Comparison of ENCODE assay signal across 9 cellular contexts in genomic region chr3:152222327-152222726, GRCh38.
DNase-seq lines count a peak whose midpoint lies in the region; TF ChIP-seq lines count a peak whose summit lies in the region.
"Had no signal": no experiment of that assay in that cellular context is flagged by ENCODE, and none has a peak within 500 bp of the region (broad histone marks: within the 10 kb centered on the region; RNA-seq: fewer than 3 reads in every experiment).

No MANE protein-coding gene starts in this region.

- H3K9ac ChIP-seq in SK-N-MC (ENCODE audit: insufficient read length) (peak overlapping the region; percentile 1), subcutaneous abdominal adipose tissue (ENCODE audit: low read length in 5 of 5) (peak overlapping the region in 4 of 5 donors; percentile 8 to 91 (median 66))

- H3K27me3 Mint-ChIP-seq in T-helper 2 cell treated with Interferon-gamma antibody and Interleukin-4, amounts not matched to agents 5 μg/mL and 100 μg/mL, for 36 hours (ENCODE audit: low read depth): no peaks in the 10 kb centered on the region

- H3K27me3 ChIP-seq in subcutaneous abdominal adipose tissue (ENCODE audit: control insufficient read depth in 5 of 5, insufficient read depth in 4 of 5, low read length in 5 of 5) (no peaks in the 10 kb centered on the region), WERI-Rb-1 (ENCODE audit: insufficient read depth, low read depth, severe bottlenecking) (no peaks in the 10 kb centered on the region)

- TF ChIP-seq CTCF in WERI-Rb-1 (IDR thresholded peaks at IDR 0.05; ENCODE audit: low read depth, low read length): no peak

- no peaks in the 10 kb centered on the region for H3K36me3 ChIP-seq in SK-N-MC (ENCODE audit: insufficient read depth, low read length)
- no peaks in the 10 kb centered on the region for H3K36me3 ChIP-seq in subcutaneous abdominal adipose tissue (ENCODE audit: control insufficient read depth in 5 of 5, insufficient read depth in 5 of 5, low read length in 5 of 5)
- no peaks in the 10 kb centered on the region for H3K36me3 ChIP-seq in WERI-Rb-1

- H3K27ac ChIP-seq in SK-N-MC (peak overlapping the region; percentile 74), subcutaneous abdominal adipose tissue (ENCODE audit: low read depth, low read length) (peak overlapping the region; percentile 93), WERI-Rb-1 (no peak overlapping the region)

- DNase-seq in T-helper 2 cell treated with Interferon-gamma antibody and Interleukin-4, amounts not matched to agents 5 μg/mL and 100 μg/mL, for 36 hours (ENCODE audit: low spot score): no peak
- DNase-seq in T-helper 2 cell (no peak), SK-N-MC (ENCODE audit: low read depth, low spot score) (no peak), fibroblast of peridontal ligament (ENCODE audit: extremely low read depth) (peak; percentile 86), NCI-H1417 (lab: John Stamatoyannopoulos, UW) (no peak), WERI-Rb-1 (no peak)
- no peak for DNase-seq in effector CD4-positive, alpha-beta T cell
- DNase-seq: NCI-H446 had no signal

- H3K4me3 ChIP-seq in SK-N-MC (peak overlapping the region; percentile 1; the same call in 1 of the 2 replicates), subcutaneous abdominal adipose tissue (ENCODE audit: low read depth in 1 of 5, low read length in 5 of 5) (no peak overlapping the region), WERI-Rb-1 (ENCODE audit: low read depth, low read length) (no peak overlapping the region)

- peaks cover 1% of the 10 kb centered on the region for H3K36me3 Mint-ChIP-seq in T-helper 2 cell treated with Interferon-gamma antibody and Interleukin-4, amounts not matched to agents 5 μg/mL and 100 μg/mL, for 36 hours (ENCODE audit: low read depth)

- H3K9me3 ChIP-seq in SK-N-MC (ENCODE audit: low read depth, low read length) (no peaks in the 10 kb centered on the region; the same call in 1 of the 2 replicates), subcutaneous abdominal adipose tissue (ENCODE audit: control insufficient read depth in 5 of 5, low read length in 5 of 5) (no peaks in the 10 kb centered on the region), WERI-Rb-1 (ENCODE audit: severe bottlenecking) (no peaks in the 10 kb centered on the region)

- peak overlapping the region; percentile 52 for H3K27ac Mint-ChIP-seq in T-helper 2 cell treated with Interferon-gamma antibody and Interleukin-4, amounts not matched to agents 5 μg/mL and 100 μg/mL, for 36 hours

- peak overlapping the region; percentile 61 for H3K4me3 Mint-ChIP-seq in T-helper 2 cell treated with Interferon-gamma antibody and Interleukin-4, amounts not matched to agents 5 μg/mL and 100 μg/mL, for 36 hours

- peaks cover 0 to 41% (median 34%) of the 10 kb centered on the region in 5 donors for H3K4me1 ChIP-seq in subcutaneous abdominal adipose tissue (ENCODE audit: control insufficient read depth in 5 of 5, insufficient read depth in 5 of 5, low read length in 5 of 5)

- peaks cover 44% of the 10 kb centered on the region for H3K4me1 Mint-ChIP-seq in T-helper 2 cell treated with Interferon-gamma antibody and Interleukin-4, amounts not matched to agents 5 μg/mL and 100 μg/mL, for 36 hours (ENCODE audit: low read depth)

- no peaks in the 10 kb centered on the region for H3K9me3 Mint-ChIP-seq in T-helper 2 cell treated with Interferon-gamma antibody and Interleukin-4, amounts not matched to agents 5 μg/mL and 100 μg/mL, for 36 hours
